ENCODE assay signal across 30 cellular contexts in the genomic region with DNA sequence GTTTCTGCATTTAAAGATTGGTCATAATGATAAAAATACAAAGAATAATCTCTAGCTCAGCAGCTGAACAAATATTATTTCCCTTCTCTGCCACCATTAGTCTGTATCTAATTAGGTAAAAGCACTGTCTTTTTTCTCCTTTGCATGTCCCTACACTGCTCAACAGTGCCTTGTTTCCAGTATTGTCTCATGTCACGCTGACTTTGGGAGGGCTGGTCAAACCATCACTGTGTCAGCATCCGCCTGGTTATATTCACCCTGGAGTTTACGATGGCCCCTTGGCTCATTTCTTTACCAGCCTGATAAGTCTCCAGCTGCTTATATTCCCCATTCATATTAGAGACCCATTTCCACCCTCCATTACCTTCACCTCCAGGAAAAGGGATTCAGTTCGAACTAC.
"Had no signal": no experiment of that assay in that cellular context is flagged by ENCODE, and none has a peak within 500 bp of the region (broad histone marks: within the 10 kb centered on the region; RNA-seq: fewer than 3 reads in every experiment).

No MANE protein-coding gene starts in this region.

- H3K27me3 ChIP-seq: body of pancreas, breast epithelium had no signal

- DNase-seq: activated CD4-positive, alpha-beta T cell treated with anti-CD3 and anti-CD28 coated beads for 4 hours; activated CD4-positive, alpha-beta T cell treated with anti-CD3 and anti-CD28 coated beads, Interleukin-2, amount 50 U/mL, for 4 hours; activated CD4-positive, CD25-positive, alpha-beta regulatory T cell treated with anti-CD3 and anti-CD28 coated beads, Interleukin-2, amount 50 U/mL, for 72 hours; activated CD8-positive, alpha-beta T cell treated with anti-CD3 and anti-CD28 coated beads for 36 hours; activated effector memory CD4-positive, alpha-beta T cell treated with anti-CD3 and anti-CD28 coated beads, Interleukin-2, amount 50 U/mL, for 16 hours; activated naive CD4-positive, alpha-beta T cell; activated naive CD4-positive, alpha-beta T cell treated with anti-CD3 and anti-CD28 coated beads, Interleukin-2, amount 50 U/mL, for 16 hours; activated naive CD8-positive, alpha-beta T cell treated with anti-CD3 and anti-CD28 coated beads for 36 hours; activated T-cell treated with anti-CD3 and anti-CD28 coated beads, Interleukin-2, amount 50 U/mL, for 1 hour; activated T-cell treated with anti-CD3 and anti-CD28 coated beads, Interleukin-2, amount 50 U/mL, for 72 hours; amniotic stem cell; aorta; caudate nucleus; cerebellar nuclear complex; NCI-H1092 treated with DMSO at 0.1 percent for 48 hours; NCI-H187 treated with DMSO at 0.1 percent for 48 hours; NCI-H2081; NCI-H2171 treated with DMSO at 0.1 percent for 48 hours; NCI-H2227 treated with DMSO at 0.1 percent for 48 hours; NCI-H446; NCI-H510A treated with DMSO at 0.1 percent for 48 hours; PC-9; SIG-M5; T-helper 17 cell had no signal

- H3K4me1 ChIP-seq: body of pancreas, breast epithelium had no signal

- H3K4me3 Mint-ChIP-seq: activated CD8-positive, alpha-beta T cell treated with anti-CD3 and anti-CD28 coated beads for 36 hours; activated naive CD8-positive, alpha-beta T cell treated with anti-CD3 and anti-CD28 coated beads for 36 hours; activated T-cell treated with anti-CD3 and anti-CD28 coated beads, Interleukin-2, amount 50 U/mL, for 72 hours; activated T-helper 17 cell treated with anti-CD3 and anti-CD28 coated beads, Interleukin-2, amount 50 U/mL, for 72 hours; T-helper 17 cell; WTC11 had no signal

- H3K4me3 ChIP-seq: body of pancreas, breast epithelium, K562, PC-9 had no signal

- H3K9me3 ChIP-seq: body of pancreas, breast epithelium had no signal

- H3K27ac ChIP-seq: body of pancreas, breast epithelium, PC-9, RWPE1 had no signal

- H3K36me3 ChIP-seq: breast epithelium had no signal

- H3K36me3 Mint-ChIP-seq: activated naive CD8-positive, alpha-beta T cell treated with anti-CD3 and anti-CD28 coated beads for 36 hours; WTC11 had no signal

- H3K9me3 Mint-ChIP-seq: activated CD8-positive, alpha-beta T cell treated with anti-CD3 and anti-CD28 coated beads for 36 hours; activated naive CD8-positive, alpha-beta T cell treated with anti-CD3 and anti-CD28 coated beads for 36 hours; activated T-cell treated with anti-CD3 and anti-CD28 coated beads, Interleukin-2, amount 50 U/mL, for 72 hours; activated T-helper 17 cell treated with anti-CD3 and anti-CD28 coated beads, Interleukin-2, amount 50 U/mL, for 72 hours; WTC11 had no signal

- H3K4me1 Mint-ChIP-seq: activated naive CD8-positive, alpha-beta T cell treated with anti-CD3 and anti-CD28 coated beads for 36 hours; activated T-helper 17 cell treated with anti-CD3 and anti-CD28 coated beads, Interleukin-2, amount 50 U/mL, for 72 hours; T-helper 17 cell; WTC11 had no signal

- H3K27ac Mint-ChIP-seq: activated CD8-positive, alpha-beta T cell treated with anti-CD3 and anti-CD28 coated beads for 36 hours; activated naive CD8-positive, alpha-beta T cell treated with anti-CD3 and anti-CD28 coated beads for 36 hours; activated T-cell treated with anti-CD3 and anti-CD28 coated beads, Interleukin-2, amount 50 U/mL, for 72 hours; activated T-helper 17 cell treated with anti-CD3 and anti-CD28 coated beads, Interleukin-2, amount 50 U/mL, for 72 hours; T-helper 17 cell; WTC11 had no signal
